26 cellular contexts compared by ENCODE assay signal in genomic region chr12:19224746-19225145, GRCh38.
DNase-seq lines count a peak whose midpoint lies in the region; ATAC-seq, FAIRE-seq and TF ChIP-seq lines count a peak whose summit lies in the region.
"Had no signal": no experiment of that assay in that cellular context is flagged by ENCODE, and none has a peak within 500 bp of the region (broad histone marks: within the 10 kb centered on the region; RNA-seq: fewer than 3 reads in every experiment).

No MANE protein-coding gene starts in this region.

- no TSS peak for BruUV-seq in IMR-90 (replicated peaks; lab: Mats Ljungman, UMichigan)

- POLR2A ChIA-PET in IMR-90 (lab: Charles Lee; ENCODE audit: unreplicated experiment): no interaction called here
- POLR2A ChIA-PET in WTC11 (lab: Charles Lee): no interaction called here

- in situ Hi-C loops in IMR-90 (cut with MboI; ENCODE audit: low sequenced_read_pairs): no loop called here

- H3K4me3 Mint-ChIP-seq in WTC11: no peak overlapping the region
- H3K4me3 Mint-ChIP-seq: CD14-positive monocyte; CD4-positive, alpha-beta memory T cell; CD4-positive, CD25-positive, alpha-beta regulatory T cell; CD8-positive, alpha-beta memory T cell had no signal

- no peak for FAIRE-seq in RCC 7860 (lab: Jason Lieb, UNC)
- FAIRE-seq: A204.1, GM12878, GM12892, GM18507 had no signal

- ATAC-seq in IMR-90 (ENCODE audit: low read depth): no peak
- no peak for ATAC-seq in WTC11
- no peak for ATAC-seq in HG03097 (IDR thresholded peaks at IDR 0.05; ENCODE audit: low FRiP score, unreplicated experiment)
- ATAC-seq: GM12878 had no signal

- peaks cover 8% of the 10 kb centered on the region for H3K9me1 ChIP-seq in IMR-90 (ENCODE audit: insufficient read depth, low read length)

- H4K8ac ChIP-seq in IMR-90 (ENCODE audit: low read depth in 2 of 2, low read length in 2 of 2) (no peak overlapping the region), mesenchymal stem cell (ENCODE audit: low read length) (no peak overlapping the region)

- H3K27ac ChIP-seq in IMR-90 (ENCODE audit: insufficient read depth, low read length) (no peak overlapping the region), mesenchymal stem cell (ENCODE audit: low read length, poor library complexity, severe bottlenecking) (no peak overlapping the region)
- H3K27ac ChIP-seq: BLaER1 had no signal

- H3K23ac ChIP-seq in IMR-90 (ENCODE audit: low read depth, low read length) (no peak overlapping the region), mesenchymal stem cell (ENCODE audit: low read length in 2 of 2) (no peak overlapping the region)

- H3K27me3 ChIP-seq in IMR-90 (ENCODE audit: control insufficient read depth, insufficient read depth, low read length) (no peaks in the 10 kb centered on the region), mesenchymal stem cell (ENCODE audit: control insufficient read depth in 1 of 2, insufficient read depth in 1 of 2, low read length in 2 of 2) (no peaks in the 10 kb centered on the region)
- H3K27me3 ChIP-seq: BE2C, BLaER1 had no signal

- no peak overlapping the region for H3K4me2 ChIP-seq in IMR-90 (ENCODE audit: low read depth, low read length)
- no peak overlapping the region for H3K4me2 ChIP-seq in mesenchymal stem cell (ENCODE audit: low read length, poor library complexity, severe bottlenecking)
- H3K4me2 ChIP-seq: BLaER1 had no signal

- H3K4me1 ChIP-seq in IMR-90 (ENCODE audit: control insufficient read depth, insufficient read depth, low read length) (peaks cover 14% of the 10 kb centered on the region), mesenchymal stem cell (ENCODE audit: control insufficient read depth, insufficient read depth, low read depth, low read length) (peaks cover 2% of the 10 kb centered on the region)
- H3K4me1 ChIP-seq: BE2C, BLaER1 had no signal

- intact Hi-C loops in IMR-90 (cut with micrococcal nuclease): loop anchor here (5.0 kb wide), 1 partner anchor 43 kb away; no protein-coding TSS in a partner anchor

- dilution Hi-C loops in IMR-90 (cut with HindIII; ENCODE audit: low sequenced_read_pairs, unreplicated experiment): no loop called here

- TF ChIP-seq RAD21 in IMR-90 (IDR thresholded peaks at IDR 0.05; ENCODE audit: low read length): no peak

- no peak overlapping the region for H2AK9ac ChIP-seq in IMR-90 (replicated peaks; ENCODE audit: low read depth, low read length, poor library complexity)

- no peak overlapping the region for H4K91ac ChIP-seq in IMR-90 (ENCODE audit: insufficient read depth, low read depth, low read length)
- H4K91ac ChIP-seq in mesenchymal stem cell (ENCODE audit: low read length): no peak overlapping the region

- no peak overlapping the region for H3K56ac ChIP-seq in IMR-90 (ENCODE audit: extremely low read depth, insufficient read depth, low read length)

- H2AFZ ChIP-seq in IMR-90 (replicated peaks; ENCODE audit: low read length, poor library complexity): no peak overlapping the region
- no peak overlapping the region for H2AFZ ChIP-seq in mesenchymal stem cell (ENCODE audit: low read depth, low read length)

- peaks cover 48% of the 10 kb centered on the region for H3K4me1 Mint-ChIP-seq in WTC11
- H3K4me1 Mint-ChIP-seq: CD4-positive, alpha-beta memory T cell; CD4-positive, CD25-positive, alpha-beta regulatory T cell had no signal

- DNase-seq in IMR-90: no peak
- no peak for DNase-seq in WTC11 (ENCODE audit: low spot score)
- no peak for DNase-seq in mesenchymal stem cell
- no peak for DNase-seq in RCC 7860 (ENCODE audit: low spot score)
- DNase-seq: 8988T; ACHN; BE2C; C1 segment of cervical spinal cord; CD4-positive, alpha-beta memory T cell; CD4-positive, CD25-positive, alpha-beta regulatory T cell; CD8-positive, alpha-beta memory T cell; COR-L47; DMS 273 treated with DMSO at 0.1 percent for 48 hours; DMS153; DMS53; DMS79; DND-41; EL; GDM1 had no signal

- H2BK5ac ChIP-seq in IMR-90 (ENCODE audit: low read depth, low read length, poor library complexity, severe bottlenecking): no peak overlapping the region
- no peak overlapping the region for H2BK5ac ChIP-seq in mesenchymal stem cell (ENCODE audit: low read depth, low read length, poor library complexity, severe bottlenecking)

- H4K5ac ChIP-seq in IMR-90 (ENCODE audit: low read depth, low read length): no peak overlapping the region

- no peak overlapping the region for H3K27ac Mint-ChIP-seq in WTC11
- H3K27ac Mint-ChIP-seq: CD14-positive monocyte; CD4-positive, alpha-beta memory T cell; CD4-positive, CD25-positive, alpha-beta regulatory T cell; CD8-positive, alpha-beta memory T cell had no signal

- no peak overlapping the region for H2BK20ac ChIP-seq in IMR-90 (ENCODE audit: low read depth, low read length)

- H3K9me3 ChIP-seq in IMR-90 (ENCODE audit: control insufficient read depth, insufficient read depth, low read length): no peaks in the 10 kb centered on the region
- H3K9me3 ChIP-seq in mesenchymal stem cell (ENCODE audit: control insufficient read depth, low read length): no peaks in the 10 kb centered on the region
- H3K9me3 ChIP-seq: BE2C had no signal

- H3K9ac ChIP-seq in IMR-90 (ENCODE audit: low read depth, low read length): no peak overlapping the region
- H3K9ac ChIP-seq in mesenchymal stem cell (ENCODE audit: low read length): no peak overlapping the region
- H3K9ac ChIP-seq: BLaER1 had no signal

- H3K14ac ChIP-seq in IMR-90 (replicated peaks; ENCODE audit: low read depth, low read length): no peak overlapping the region
- H3K14ac ChIP-seq in mesenchymal stem cell (ENCODE audit: low read length in 2 of 2): no peak overlapping the region

- H3K27me3 Mint-ChIP-seq in WTC11 (ENCODE audit: low read depth): no peaks in the 10 kb centered on the region
- H3K27me3 Mint-ChIP-seq: CD4-positive, alpha-beta memory T cell; CD8-positive, alpha-beta memory T cell had no signal

- H3K79me1 ChIP-seq in IMR-90 (ENCODE audit: low read depth in 1 of 2, low read length in 2 of 2): peaks cover 23 to 29% of the 10 kb centered on the region in 2 experiments
- H3K79me1 ChIP-seq in mesenchymal stem cell (replicated peaks; ENCODE audit: low read length, poor library complexity, severe bottlenecking): peaks cover 7% of the 10 kb centered on the region

- H3K4ac ChIP-seq in IMR-90 (ENCODE audit: low read depth, low read length) (no peak overlapping the region), mesenchymal stem cell (ENCODE audit: low read depth in 1 of 2, low read length in 2 of 2) (no peak overlapping the region)

- H4K20me1 ChIP-seq in IMR-90 (ENCODE audit: insufficient read depth, low read length): peaks cover 3% of the 10 kb centered on the region; the same call in 1 of the 2 replicates
- H4K20me1 ChIP-seq: BLaER1 had no signal

- H3K36me3 ChIP-seq in IMR-90 (ENCODE audit: control insufficient read depth, insufficient read depth, low read length) (0 out of 2 replicates have a peak, but pooled peaks cover 2% of the 10 kb centered on the region), mesenchymal stem cell (ENCODE audit: control insufficient read depth in 1 of 2, insufficient read depth in 2 of 2, low read depth in 1 of 2, low read length in 2 of 2) (peaks cover 0 to 4% of the 10 kb centered on the region in 2 experiments)
- H3K36me3 ChIP-seq: BE2C had no signal

- peaks cover 22% of the 10 kb centered on the region for H3K9me3 Mint-ChIP-seq in WTC11
- H3K9me3 Mint-ChIP-seq: CD4-positive, alpha-beta memory T cell had no signal

- H3K36me3 Mint-ChIP-seq in WTC11: peaks cover 18% of the 10 kb centered on the region
- H3K36me3 Mint-ChIP-seq: CD14-positive monocyte; CD4-positive, CD25-positive, alpha-beta regulatory T cell had no signal

- H2BK15ac ChIP-seq in IMR-90 (ENCODE audit: low read depth, low read length) (no peak overlapping the region), mesenchymal stem cell (ENCODE audit: low read depth, poor library complexity, severe bottlenecking) (no peak overlapping the region)

- H2BK120ac ChIP-seq in IMR-90 (ENCODE audit: low read depth, low read length): no peak overlapping the region
- H2BK120ac ChIP-seq in mesenchymal stem cell (ENCODE audit: low read depth, low read length): no peak overlapping the region

- TF ChIP-seq POLR2A in IMR-90 (IDR thresholded peaks at IDR 0.05; ENCODE audit: low read depth, low read length): no peak

- H2AK5ac ChIP-seq in IMR-90 (ENCODE audit: low read depth, low read length): 0 out of 2 replicates have a peak overlapping the region, but pooled peaks have one; percentile 63
- peak overlapping the region; percentile 23 for H2AK5ac ChIP-seq in mesenchymal stem cell (ENCODE audit: low read length, severe bottlenecking)

- no peak for TF ChIP-seq CTCF in IMR-90 (conservative IDR thresholded peaks at IDR 0.05; ENCODE audit: low read depth, low read length)
- TF ChIP-seq CTCF in WTC11 (IDR thresholded peaks at IDR 0.05): no peak

- H3K18ac ChIP-seq in IMR-90 (ENCODE audit: low read depth, low read length): peak overlapping the region; percentile 24; the same call in 1 of the 2 replicates
- H3K18ac ChIP-seq in mesenchymal stem cell (ENCODE audit: low read depth in 1 of 2, low read length in 2 of 2): no peak overlapping the region

- H3K4me3 ChIP-seq in IMR-90 (ENCODE audit: insufficient read depth, low read depth, low read length) (no peak overlapping the region), mesenchymal stem cell (ENCODE audit: insufficient read depth in 1 of 2, low read depth in 1 of 2, low read length in 2 of 2) (no peak overlapping the region)
- H3K4me3 ChIP-seq: BLaER1, GM12878 had no signal

- CTCF ChIA-PET in IMR-90 (lab: Yijun Ruan, JAX): no interaction called here
- CTCF ChIA-PET in WTC11 (lab: Charles Lee): no interaction called here

- no peak overlapping the region for H2BK12ac ChIP-seq in mesenchymal stem cell (ENCODE audit: low read length in 2 of 2)

- WGBS in IMR-90 (ENCODE audit: extremely low coverage in 2 of 2, insufficient read length in 1 of 2), 2 experiments: 100% methylated on average over 1 of the region's 3 CpGs; no CpG with 5 or more reads in 1 of the 2 experiments
- WGBS in mesenchymal stem cell: 98% methylated on average over 3 of the region's 3 CpGs

TF ChIP-seq in IMR-90, 13 proteins besides CTCF, POLR2A, EP300 and RAD21 (continues in another document):
- TF ChIP-seq FOS (IDR thresholded peaks at IDR 0.05; ENCODE audit: low read depth, low read length): no peak
- no peak for TF ChIP-seq MXI1 (IDR thresholded peaks at IDR 0.05; ENCODE audit: borderline replicate concordance, low read depth, low read length)
- no peak for TF ChIP-seq MAZ (IDR thresholded peaks at IDR 0.05; ENCODE audit: borderline replicate concordance, low read depth, low read length)
- TF ChIP-seq CHD1 (IDR thresholded peaks at IDR 0.05; ENCODE audit: low read depth, low read length): no peak
- TF ChIP-seq NFE2L2 (IDR thresholded peaks at IDR 0.05; ENCODE audit: low read depth, low read length): no peak

TF ChIP-seq in WTC11, 78 proteins besides CTCF, POLR2A, EP300 and RAD21 (continues in another document):
- no peak for TF ChIP-seq USF1 (CRISPR knock-in tag; IDR thresholded peaks at IDR 0.05)
- TF ChIP-seq ZNF121 (CRISPR knock-in tag; IDR thresholded peaks at IDR 0.05): peak; percentile 73; the same call in 1 of the 2 replicates
